In the genomic region with DNA sequence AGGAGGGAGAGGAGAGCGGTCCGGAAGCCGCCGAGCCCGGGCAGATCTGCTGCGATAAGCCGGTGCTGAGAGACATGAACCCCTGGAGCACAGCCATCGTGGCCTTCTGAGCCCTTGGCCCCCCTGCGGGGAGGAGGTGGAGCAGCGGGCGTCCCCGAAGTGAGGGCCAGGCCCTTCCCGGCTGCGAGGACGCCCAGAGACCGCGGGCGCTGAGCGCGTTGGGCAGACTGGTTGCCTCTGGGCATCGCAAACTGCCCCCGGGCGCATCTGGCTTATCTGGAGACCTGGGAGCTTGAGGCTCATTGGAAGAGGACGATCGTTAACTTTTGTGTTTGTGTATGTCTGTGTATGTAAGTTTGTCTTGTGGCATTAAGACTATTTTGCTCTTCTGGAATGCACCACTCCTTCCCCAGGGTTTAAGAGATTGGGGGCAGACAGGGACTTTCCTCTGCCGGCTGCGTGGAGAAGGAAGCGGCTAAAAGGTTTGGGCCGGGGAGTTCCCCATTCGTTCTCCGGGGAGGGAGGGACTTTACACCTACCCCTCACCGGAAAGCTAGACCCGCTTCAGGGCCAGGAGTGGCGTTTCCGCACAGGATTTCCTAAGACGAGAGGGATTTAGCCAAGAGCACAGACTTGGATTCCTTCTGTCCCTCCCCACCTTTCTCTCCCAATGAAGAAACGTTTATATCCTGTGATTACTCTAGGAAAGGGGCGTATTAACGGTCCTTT, we compare ENCODE assay signal across 1 cellular context.
TF ChIP-seq lines count a peak whose summit lies in the region.

No MANE protein-coding gene starts in this region.

TF ChIP-seq in HEK293, 187 proteins besides CTCF, POLR2A, EP300 and RAD21 (continued from another document and continues in another):
- 0 out of 2 replicates have a peak, but pooled peaks have one; percentile 34 for TF ChIP-seq KLF17 (tag by site-specific recombination; IDR thresholded peaks at IDR 0.05)
- TF ChIP-seq ZNF571 (tag by site-specific recombination; IDR thresholded peaks at IDR 0.05), result no peak
- no peak for TF ChIP-seq YY1 (tag by site-specific recombination; IDR thresholded peaks at IDR 0.05)
- TF ChIP-seq ZNF2 (tag by site-specific recombination; IDR thresholded peaks at IDR 0.05), result 0 out of 2 replicates have a peak, but pooled peaks have one; percentile 32
- no peak for TF ChIP-seq ZNF423 (tag by site-specific recombination; IDR thresholded peaks at IDR 0.05)
- TF ChIP-seq ZNF513 (tag by site-specific recombination; IDR thresholded peaks at IDR 0.05), result peak; percentile 90
- peak; percentile 36; the same call in 1 of the 2 replicates for TF ChIP-seq SP7 (tag by site-specific recombination; IDR thresholded peaks at IDR 0.05)
- TF ChIP-seq FEZF1 (tag by site-specific recombination; IDR thresholded peaks at IDR 0.05), result no peak
- TF ChIP-seq GLI2 (tag by site-specific recombination; IDR thresholded peaks at IDR 0.05; ENCODE audit: borderline replicate concordance, low read depth), result no peak
- TF ChIP-seq, protein P1, sequence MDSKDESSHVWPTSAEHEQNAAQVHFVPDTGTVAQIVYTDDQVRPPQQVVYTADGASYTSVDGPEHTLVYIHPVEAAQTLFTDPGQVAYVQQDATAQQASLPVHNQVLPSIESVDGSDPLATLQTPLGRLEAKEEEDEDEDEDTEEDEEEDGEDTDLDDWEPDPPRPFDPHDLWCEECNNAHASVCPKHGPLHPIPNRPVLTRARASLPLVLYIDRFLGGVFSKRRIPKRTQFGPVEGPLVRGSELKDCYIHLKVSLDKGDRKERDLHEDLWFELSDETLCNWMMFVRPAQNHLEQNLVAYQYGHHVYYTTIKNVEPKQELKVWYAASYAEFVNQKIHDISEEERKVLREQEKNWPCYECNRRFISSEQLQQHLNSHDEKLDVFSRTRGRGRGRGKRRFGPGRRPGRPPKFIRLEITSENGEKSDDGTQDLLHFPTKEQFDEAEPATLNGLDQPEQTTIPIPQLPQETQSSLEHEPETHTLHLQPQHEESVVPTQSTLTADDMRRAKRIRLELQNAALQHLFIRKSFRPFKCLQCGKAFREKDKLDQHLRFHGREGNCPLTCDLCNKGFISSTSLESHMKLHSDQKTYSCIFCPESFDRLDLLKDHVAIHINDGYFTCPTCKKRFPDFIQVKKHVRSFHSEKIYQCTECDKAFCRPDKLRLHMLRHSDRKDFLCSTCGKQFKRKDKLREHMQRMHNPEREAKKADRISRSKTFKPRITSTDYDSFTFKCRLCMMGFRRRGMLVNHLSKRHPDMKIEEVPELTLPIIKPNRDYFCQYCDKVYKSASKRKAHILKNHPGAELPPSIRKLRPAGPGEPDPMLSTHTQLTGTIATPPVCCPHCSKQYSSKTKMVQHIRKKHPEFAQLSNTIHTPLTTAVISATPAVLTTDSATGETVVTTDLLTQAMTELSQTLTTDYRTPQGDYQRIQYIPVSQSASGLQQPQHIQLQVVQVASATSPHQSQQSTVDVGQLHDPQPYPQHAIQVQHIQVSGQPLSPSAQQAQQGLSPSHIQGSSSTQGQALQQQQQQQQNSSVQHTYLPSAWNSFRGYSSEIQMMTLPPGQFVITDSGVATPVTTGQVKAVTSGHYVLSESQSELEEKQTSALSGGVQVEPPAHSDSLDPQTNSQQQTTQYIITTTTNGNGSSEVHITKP (tag by site-specific recombination; IDR thresholded peaks at IDR 0.05), result peak; percentile 92
- no peak for TF ChIP-seq ZNF16 (tag by site-specific recombination; IDR thresholded peaks at IDR 0.05; ENCODE audit: low read depth)
- no peak for TF ChIP-seq ZSCAN4 (tag by site-specific recombination; IDR thresholded peaks at IDR 0.05)
- TF ChIP-seq, protein P2, sequence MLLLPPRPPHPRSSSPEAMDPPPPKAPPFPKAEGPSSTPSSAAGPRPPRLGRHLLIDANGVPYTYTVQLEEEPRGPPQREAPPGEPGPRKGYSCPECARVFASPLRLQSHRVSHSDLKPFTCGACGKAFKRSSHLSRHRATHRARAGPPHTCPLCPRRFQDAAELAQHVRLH (tag by site-specific recombination; IDR thresholded peaks at IDR 0.05), result no peak
- TF ChIP-seq ZSCAN30 (tag by site-specific recombination; IDR thresholded peaks at IDR 0.05), result no peak
- TF ChIP-seq ZNF221 (tag by site-specific recombination; IDR thresholded peaks at IDR 0.05; ENCODE audit: borderline replicate concordance), result no peak
- TF ChIP-seq ZNF473 (tag by site-specific recombination; IDR thresholded peaks at IDR 0.05), result no peak
- TF ChIP-seq ZNF548 (tag by site-specific recombination; IDR thresholded peaks at IDR 0.05), result no peak
- TF ChIP-seq SP2 (tag by site-specific recombination; IDR thresholded peaks at IDR 0.05), result peak; percentile 78
- TF ChIP-seq ZNF518A (tag by site-specific recombination; conservative IDR thresholded peaks at IDR 0.05; ENCODE audit: low read depth), result no peak
- TF ChIP-seq ZNF132 (tag by site-specific recombination; IDR thresholded peaks at IDR 0.05; ENCODE audit: borderline replicate concordance), result no peak
- TF ChIP-seq ZNF600 (tag by site-specific recombination; IDR thresholded peaks at IDR 0.05), result no peak; the same call in 1 of the 2 replicates
- TF ChIP-seq ZNF610 (tag by site-specific recombination; IDR thresholded peaks at IDR 0.05; ENCODE audit: borderline replicate concordance), result no peak
- no peak for TF ChIP-seq OSR2 (tag by site-specific recombination; IDR thresholded peaks at IDR 0.05)
- no peak for TF ChIP-seq ZNF37A (tag by site-specific recombination; IDR thresholded peaks at IDR 0.05)
- no peak for TF ChIP-seq ZNF664 (tag by site-specific recombination; IDR thresholded peaks at IDR 0.05)
- no peak for TF ChIP-seq ZNF510 (tag by site-specific recombination; IDR thresholded peaks at IDR 0.05; ENCODE audit: insufficient replicate concordance)
- no peak for TF ChIP-seq MZF1 (tag by site-specific recombination; IDR thresholded peaks at IDR 0.05; ENCODE audit: borderline replicate concordance)
- TF ChIP-seq ZNF629 (tag by site-specific recombination; IDR thresholded peaks at IDR 0.05), result no peak
- TF ChIP-seq, protein P3, sequence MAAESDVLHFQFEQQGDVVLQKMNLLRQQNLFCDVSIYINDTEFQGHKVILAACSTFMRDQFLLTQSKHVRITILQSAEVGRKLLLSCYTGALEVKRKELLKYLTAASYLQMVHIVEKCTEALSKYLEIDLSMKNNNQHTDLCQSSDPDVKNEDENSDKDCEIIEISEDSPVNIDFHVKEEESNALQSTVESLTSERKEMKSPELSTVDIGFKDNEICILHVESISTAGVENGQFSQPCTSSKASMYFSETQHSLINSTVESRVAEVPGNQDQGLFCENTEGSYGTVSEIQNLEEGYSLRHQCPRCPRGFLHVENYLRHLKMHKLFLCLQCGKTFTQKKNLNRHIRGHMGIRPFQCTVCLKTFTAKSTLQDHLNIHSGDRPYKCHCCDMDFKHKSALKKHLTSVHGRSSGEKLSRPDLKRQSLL (tag by site-specific recombination; IDR thresholded peaks at IDR 0.05), result 0 out of 2 replicates have a peak, but pooled peaks have one; percentile 10
- no peak for TF ChIP-seq ZSCAN5A (tag by site-specific recombination; IDR thresholded peaks at IDR 0.05)
- TF ChIP-seq ZFP37 (tag by site-specific recombination; IDR thresholded peaks at IDR 0.05), result peak; percentile 90
- TF ChIP-seq, protein P4, sequence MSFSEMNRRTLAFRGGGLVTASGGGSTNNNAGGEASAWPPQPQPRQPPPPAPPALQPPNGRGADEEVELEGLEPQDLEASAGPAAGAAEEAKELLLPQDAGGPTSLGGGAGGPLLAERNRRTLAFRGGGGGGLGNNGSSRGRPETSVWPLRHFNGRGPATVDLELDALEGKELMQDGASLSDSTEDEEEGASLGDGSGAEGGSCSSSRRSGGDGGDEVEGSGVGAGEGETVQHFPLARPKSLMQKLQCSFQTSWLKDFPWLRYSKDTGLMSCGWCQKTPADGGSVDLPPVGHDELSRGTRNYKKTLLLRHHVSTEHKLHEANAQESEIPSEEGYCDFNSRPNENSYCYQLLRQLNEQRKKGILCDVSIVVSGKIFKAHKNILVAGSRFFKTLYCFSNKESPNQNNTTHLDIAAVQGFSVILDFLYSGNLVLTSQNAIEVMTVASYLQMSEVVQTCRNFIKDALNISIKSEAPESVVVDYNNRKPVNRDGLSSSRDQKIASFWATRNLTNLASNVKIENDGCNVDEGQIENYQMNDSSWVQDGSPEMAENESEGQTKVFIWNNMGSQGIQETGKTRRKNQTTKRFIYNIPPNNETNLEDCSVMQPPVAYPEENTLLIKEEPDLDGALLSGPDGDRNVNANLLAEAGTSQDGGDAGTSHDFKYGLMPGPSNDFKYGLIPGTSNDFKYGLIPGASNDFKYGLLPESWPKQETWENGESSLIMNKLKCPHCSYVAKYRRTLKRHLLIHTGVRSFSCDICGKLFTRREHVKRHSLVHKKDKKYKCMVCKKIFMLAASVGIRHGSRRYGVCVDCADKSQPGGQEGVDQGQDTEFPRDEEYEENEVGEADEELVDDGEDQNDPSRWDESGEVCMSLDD (tag by site-specific recombination; IDR thresholded peaks at IDR 0.05), result no peak; the same call in 1 of the 2 replicates
- no peak for TF ChIP-seq ZNF514 (tag by site-specific recombination; IDR thresholded peaks at IDR 0.05)
- peak; percentile 73 for TF ChIP-seq ZEB2 (tag by site-specific recombination; IDR thresholded peaks at IDR 0.05)
